In the genomic region with DNA sequence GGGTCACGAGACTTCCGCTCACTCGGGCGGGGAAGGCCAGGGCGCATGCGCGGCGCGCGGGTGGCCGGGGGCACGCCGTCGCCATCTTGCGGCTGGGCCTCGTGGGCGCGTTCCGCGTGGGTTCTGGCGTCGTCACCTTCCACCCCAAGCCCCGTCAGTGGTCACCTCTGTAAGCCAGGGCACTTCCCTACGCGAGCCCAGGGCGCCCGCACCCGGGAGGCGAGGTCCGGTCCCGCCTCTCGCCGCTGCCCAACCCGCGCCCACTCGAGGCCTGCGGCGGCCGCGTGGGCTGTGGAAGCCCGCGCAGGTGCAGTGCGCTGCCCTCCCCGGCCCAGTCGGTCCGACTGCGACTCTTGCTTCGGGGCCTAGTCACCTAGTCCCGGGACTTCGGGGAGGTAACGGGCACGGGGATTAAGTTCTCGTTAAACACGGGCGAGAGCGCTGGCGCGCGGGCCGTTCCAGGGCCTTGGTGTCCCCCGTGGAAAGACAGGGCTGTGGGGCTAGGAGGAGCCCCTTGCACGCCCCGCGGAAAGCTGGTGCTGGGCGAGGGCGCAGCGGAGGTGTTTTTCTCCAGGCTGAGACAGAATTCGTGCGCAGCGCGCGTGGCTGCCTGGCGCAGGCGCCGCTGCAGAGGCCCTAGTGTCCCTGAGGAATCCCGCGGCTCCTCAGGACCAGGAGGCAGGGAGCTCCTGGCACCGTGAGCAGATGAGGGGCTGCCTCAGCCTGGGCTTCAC, we compare ENCODE assay signal across 8 cellular contexts. TPM values are rescaled to one million over a fixed set of nuclear protein-coding genes. Genes with fewer than 3 reads are reported as not detected.
DNase-seq lines count a peak whose midpoint lies in the region; ATAC-seq, FAIRE-seq and TF ChIP-seq lines count a peak whose summit lies in the region.

No MANE protein-coding gene starts in this region.

- H3K9me1 ChIP-seq in endothelial cell of umbilical vein (replicated peaks; ENCODE audit: control insufficient read depth, extremely low read depth, insufficient read depth, low read length) = no peaks in the 10 kb centered on the region

- peaks cover 6 to 17% of the 10 kb centered on the region in 2 experiments for H3K36me3 ChIP-seq in endothelial cell of umbilical vein (ENCODE audit: control insufficient read depth in 2 of 2, extremely low read depth in 1 of 2, insufficient read depth in 2 of 2, low read length in 2 of 2)

- CTCF ChIA-PET in endothelial cell of umbilical vein (lab: Charles Lee) = interaction anchor here (1.2 to 3.0 kb wide), 3 partner anchors 15 to 151 kb away, joined by 3 to 16 read pairs (median 3); a partner anchor contains a TSS

- dilution Hi-C loops in endothelial cell of umbilical vein (cut with MboI; ENCODE audit: extremely low pct_ligation_motif_present, low sequenced_read_pairs) = no loop called here

- TF ChIP-seq POLR2A in endothelial cell of umbilical vein (IDR thresholded peaks at IDR 0.05; ENCODE audit: low read depth, low read length) = no peak

- no peaks in the 10 kb centered on the region for H3K9me3 ChIP-seq in endothelial cell of umbilical vein (replicated peaks; ENCODE audit: control insufficient read depth, insufficient read depth, low read length)

- H3K27me3 ChIP-seq in endothelial cell of umbilical vein (ENCODE audit: control insufficient read depth in 2 of 2, insufficient read depth in 2 of 2, low read length in 2 of 2) = no peaks in the 10 kb centered on the region

- H3K27ac ChIP-seq in endothelial cell of umbilical vein (ENCODE audit: insufficient read depth, low read depth, low read length) = peak overlapping the region; percentile 77

- peak; percentile 84 for FAIRE-seq in endothelial cell of umbilical vein (lab: Jason Lieb, UNC)

- H3K79me2 ChIP-seq in endothelial cell of umbilical vein (ENCODE audit: control insufficient read depth, insufficient read depth, low read length) = peaks cover 25% of the 10 kb centered on the region

- POLR2A ChIA-PET in endothelial cell of umbilical vein (lab: Charles Lee) = no interaction called here

- ATAC-seq in GM18873 (IDR thresholded peaks at IDR 0.05; ENCODE audit: low FRiP score, unreplicated experiment) = peak; percentile 43
- ATAC-seq in HG03457 (IDR thresholded peaks at IDR 0.05; ENCODE audit: unreplicated experiment) = peak; percentile 32

- H4K20me1 ChIP-seq in endothelial cell of umbilical vein (replicated peaks; ENCODE audit: control insufficient read depth, extremely low read depth, insufficient read depth, low read length) = no peaks in the 10 kb centered on the region

- H3K4me1 ChIP-seq in endothelial cell of umbilical vein (ENCODE audit: control insufficient read depth, extremely low read depth, insufficient read depth, low read length) = peaks cover 17% of the 10 kb centered on the region

- H3K9ac ChIP-seq in endothelial cell of umbilical vein (replicated peaks; ENCODE audit: extremely low read depth, insufficient read depth, low read length) = peak overlapping the region; percentile 89

- peak; percentile 99 for DNase-seq in AG08395 (ENCODE audit: low spot score)
- peak; percentile 78 for DNase-seq in NOMO-1 treated with dmso at 0.1 percent for 144 hours (lab: John Stamatoyannopoulos, UW; ENCODE audit: unreplicated experiment)
- DNase-seq in activated CD8-positive, alpha-beta memory T cell treated with anti-CD3 and anti-CD28 coated beads, Interleukin-2, amount 50 U/mL, for 4 hours = peak; percentile 97
- peak; percentile 81 for DNase-seq in endothelial cell of umbilical vein (ENCODE audit: low read depth, low spot score)
- DNase-seq in middle frontal gyrus (ENCODE audit: extremely low spot score, low spot score) = peak; percentile 81
- DNase-seq in stimulated activated CD8-positive, alpha-beta memory T cell treated with anti-CD3 and anti-CD28 coated beads, Interleukin-2, amount 100 ng/mL, for 48 hours (ENCODE audit: low read depth in 2 of 2) = peak; percentile 92 to 96

- peak overlapping the region; percentile 40 for H3K4me2 ChIP-seq in endothelial cell of umbilical vein (ENCODE audit: insufficient read depth, low read length)

- peak; percentile 6 to 45 for TF ChIP-seq CTCF in endothelial cell of umbilical vein (IDR thresholded peaks at IDR 0.05; ENCODE audit: extremely low read depth in 1 of 2, insufficient read depth in 1 of 2, low read depth in 1 of 2, low read length in 2 of 2)

- BruUV-seq in endothelial cell of umbilical vein (replicated peaks; lab: Mats Ljungman, UMichigan) = TSS peak; percentile 70

- H2AFZ ChIP-seq in endothelial cell of umbilical vein (ENCODE audit: low read depth, low read length) = peak overlapping the region; percentile 10

- intact Hi-C loops in endothelial cell of umbilical vein (cut with micrococcal nuclease) = loop anchor here (2.0 kb wide), 2 partner anchors 19 to 39 kb away; a partner anchor contains a TSS

- H3K4me3 ChIP-seq in endothelial cell of umbilical vein (replicated peaks in 1 of 3; ENCODE audit: insufficient read depth in 1 of 3, low read depth in 1 of 3, low read length in 3 of 3) = peak overlapping the region; percentile 7 to 77 (median 50)

TF ChIP-seq in endothelial cell of umbilical vein, 7 proteins besides CTCF, POLR2A, EP300 and RAD21:
- TF ChIP-seq MYC (IDR thresholded peaks at IDR 0.05; ENCODE audit: low read depth, low read length) = peak; percentile 99
- TF ChIP-seq FOS (IDR thresholded peaks at IDR 0.05; ENCODE audit: borderline replicate concordance, insufficient read depth, low read length) = no peak
- TF ChIP-seq, protein P1, sequence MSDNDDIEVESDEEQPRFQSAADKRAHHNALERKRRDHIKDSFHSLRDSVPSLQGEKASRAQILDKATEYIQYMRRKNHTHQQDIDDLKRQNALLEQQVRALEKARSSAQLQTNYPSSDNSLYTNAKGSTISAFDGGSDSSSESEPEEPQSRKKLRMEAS (IDR thresholded peaks at IDR 0.05; ENCODE audit: insufficient read depth, insufficient read length) = peak; percentile 80
- TF ChIP-seq POLR2AphosphoS5 (IDR thresholded peaks at IDR 0.05; ENCODE audit: insufficient read depth, low read depth, low read length) = peak; percentile 91

RNA-seq across cellular contexts. Expression of a gene that starts 0.4 kb away (rescaled TPM):
- 617 and 645 TPM in 2 replicates for total RNA-seq in endothelial cell of umbilical vein
- polyA plus RNA-seq in endothelial cell of umbilical vein = 358 and 487 TPM in 2 replicates
- 204 and 238 TPM in 2 replicates for polyA plus RNA-seq in endothelial cell of umbilical vein (2011; cell fraction: cytosol; rRNA removed)
- 287 and 328 TPM in 2 replicates for polyA plus RNA-seq in endothelial cell of umbilical vein (2011; cell fraction: nucleus; rRNA removed)
- polyA plus RNA-seq in endothelial cell of umbilical vein (2012) = 413 and 718 TPM in 2 replicates
- 53.7 and 74.5 TPM in 2 replicates for polyA minus RNA-seq in endothelial cell of umbilical vein
- polyA minus RNA-seq in endothelial cell of umbilical vein (2011; cell fraction: cytosol; rRNA and poly(A)+ RNA removed) = 92.8 TPM
- 59.1 and 110 TPM in 2 replicates for polyA minus RNA-seq in endothelial cell of umbilical vein (2011; cell fraction: nucleus; rRNA and poly(A)+ RNA removed)

RNA-seq across cellular contexts. Expression of a gene that starts 11.2 kb away (rescaled TPM):
- total RNA-seq in endothelial cell of umbilical vein = 872 and 988 TPM in 2 replicates
- 156 and 201 TPM in 2 replicates for polyA plus RNA-seq in endothelial cell of umbilical vein
- polyA plus RNA-seq in endothelial cell of umbilical vein (2011; cell fraction: cytosol; rRNA removed) = 267 and 311 TPM in 2 replicates
- 226 and 268 TPM in 2 replicates for polyA plus RNA-seq in endothelial cell of umbilical vein (2011; cell fraction: nucleus; rRNA removed)
- 1,187 and 1,248 TPM in 2 replicates for polyA plus RNA-seq in endothelial cell of umbilical vein (2012)
- 283 and 318 TPM in 2 replicates for polyA minus RNA-seq in endothelial cell of umbilical vein
- 90.5 TPM for polyA minus RNA-seq in endothelial cell of umbilical vein (2011; cell fraction: cytosol; rRNA and poly(A)+ RNA removed)
- polyA minus RNA-seq in endothelial cell of umbilical vein (2011; cell fraction: nucleus; rRNA and poly(A)+ RNA removed) = 199 and 203 TPM in 2 replicates

RNA-seq across cellular contexts. Expression of a gene that starts 19.8 kb away (rescaled TPM):
- total RNA-seq in endothelial cell of umbilical vein = 175 and 183 TPM in 2 replicates
- 92.0 and 101 TPM in 2 replicates for polyA plus RNA-seq in endothelial cell of umbilical vein
- polyA plus RNA-seq in endothelial cell of umbilical vein (2011; cell fraction: cytosol; rRNA removed) = 141 and 155 TPM in 2 replicates
- 92.7 and 104 TPM in 2 replicates for polyA plus RNA-seq in endothelial cell of umbilical vein (2011; cell fraction: nucleus; rRNA removed)
- 107 and 129 TPM in 2 replicates for polyA plus RNA-seq in endothelial cell of umbilical vein (2012)
- 91.3 and 110 TPM in 2 replicates for polyA minus RNA-seq in endothelial cell of umbilical vein
- 82.1 TPM for polyA minus RNA-seq in endothelial cell of umbilical vein (2011; cell fraction: cytosol; rRNA and poly(A)+ RNA removed)
- polyA minus RNA-seq in endothelial cell of umbilical vein (2011; cell fraction: nucleus; rRNA and poly(A)+ RNA removed) = 20.8 and 37.7 TPM in 2 replicates

RNA-seq across cellular contexts. Expression of a gene that starts 20.0 kb away (rescaled TPM):
- total RNA-seq in endothelial cell of umbilical vein = 126 and 128 TPM in 2 replicates
- 801 and 844 TPM in 2 replicates for polyA plus RNA-seq in endothelial cell of umbilical vein
- polyA plus RNA-seq in endothelial cell of umbilical vein (2011; cell fraction: cytosol; rRNA removed) = 408 and 478 TPM in 2 replicates
- 130 and 153 TPM in 2 replicates for polyA plus RNA-seq in endothelial cell of umbilical vein (2011; cell fraction: nucleus; rRNA removed)
- 181 and 236 TPM in 2 replicates for polyA plus RNA-seq in endothelial cell of umbilical vein (2012)
- polyA minus RNA-seq in endothelial cell of umbilical vein = 90.8 and 105 TPM in 2 replicates
- 57.0 TPM for polyA minus RNA-seq in endothelial cell of umbilical vein (2011; cell fraction: cytosol; rRNA and poly(A)+ RNA removed)
- 14.8 and 21.0 TPM in 2 replicates for polyA minus RNA-seq in endothelial cell of umbilical vein (2011; cell fraction: nucleus; rRNA and poly(A)+ RNA removed)

RNA-seq across cellular contexts. Expression of a gene that starts 30.5 kb away (rescaled TPM):
- total RNA-seq in endothelial cell of umbilical vein = 0.42 TPM in 1 of 2 replicates, not detected in the other
- polyA plus RNA-seq in endothelial cell of umbilical vein = 0.33 and 0.81 TPM in 2 replicates
- polyA plus RNA-seq in endothelial cell of umbilical vein (2011; cell fraction: cytosol; rRNA removed) = 0.09 and 0.23 TPM in 2 replicates
- not detected in 2 replicates for polyA plus RNA-seq in endothelial cell of umbilical vein (2011; cell fraction: nucleus; rRNA removed)
- polyA plus RNA-seq in endothelial cell of umbilical vein (2012) = 0.41 TPM in 1 of 2 replicates, not detected in the other
- not detected in 2 replicates for polyA minus RNA-seq in endothelial cell of umbilical vein
- polyA minus RNA-seq in endothelial cell of umbilical vein (2011; cell fraction: cytosol; rRNA and poly(A)+ RNA removed) = not detected
- not detected in 2 replicates for polyA minus RNA-seq in endothelial cell of umbilical vein (2011; cell fraction: nucleus; rRNA and poly(A)+ RNA removed)

Comparison
In these comparisons a context has a peak if more than half of its experiments do, and no peak if none do; other contexts are left out.
1. Peak in every context shown above with its lines: DNase-seq, ATAC-seq, H3K4me3 ChIP-seq and H3K27ac ChIP-seq.